ENCODE assay signal across 8 cellular contexts in the genomic region with DNA sequence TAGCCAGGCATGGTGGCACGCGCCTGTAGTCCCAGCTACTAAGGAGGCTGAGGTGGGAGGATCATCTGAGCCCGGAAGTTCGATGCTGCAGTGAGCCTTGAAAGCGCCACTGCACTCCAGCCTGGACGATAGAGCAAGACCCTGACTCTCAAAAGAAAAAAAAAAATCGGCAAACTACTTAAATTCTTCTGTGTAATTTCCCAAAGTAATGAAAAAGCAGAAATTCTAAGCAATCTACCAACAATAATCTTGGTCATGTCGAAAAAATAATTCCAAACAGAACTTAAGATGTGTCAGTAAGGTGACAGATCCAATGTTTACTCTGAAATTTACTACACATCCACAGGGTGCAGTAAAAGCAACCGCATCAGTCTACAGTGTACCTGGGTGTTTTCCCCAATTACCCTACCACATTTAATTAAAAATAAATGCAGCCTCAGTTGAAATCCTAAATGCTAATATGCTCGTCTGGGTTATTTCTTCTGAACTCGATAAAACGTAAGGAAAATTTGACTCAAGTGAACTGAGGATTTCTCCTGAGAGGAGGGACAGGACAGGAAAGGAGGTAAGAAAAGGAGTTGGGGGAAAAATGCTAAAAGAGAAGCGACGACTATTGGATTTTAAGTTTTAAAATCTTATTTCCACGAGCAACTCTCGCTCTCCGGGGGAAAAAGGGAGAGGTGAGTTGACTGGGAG. TPM values are rescaled to one million over a fixed set of nuclear protein-coding genes. Genes with fewer than 3 reads are reported as not detected.
DNase-seq lines count a peak whose midpoint lies in the region; ATAC-seq and TF ChIP-seq lines count a peak whose summit lies in the region.

No MANE protein-coding gene starts in this region.

- no peaks in the 10 kb centered on the region for H3K27me3 Mint-ChIP-seq in activated CD4-positive, alpha-beta T cell treated with anti-CD3 and anti-CD28 coated beads, Interleukin-2, amount 10 ng/mL, durations not matched to agents 24 days and 14 days
- H3K27me3 Mint-ChIP-seq in activated naive CD8-positive, alpha-beta T cell treated with anti-CD3 and anti-CD28 coated beads, Interleukin-2, amount 10 ng/mL, durations not matched to agents 7 days and 5 days: no peaks in the 10 kb centered on the region

- H3K36me3 ChIP-seq in KMS-11 (ENCODE audit: insufficient read depth): no peaks in the 10 kb centered on the region; the same call in 1 of the 2 replicates

- intact Hi-C loops in activated CD4-positive, alpha-beta T cell treated with anti-CD3 and anti-CD28 coated beads, Interleukin-2, amount 10 ng/mL, durations not matched to agents 24 days and 14 days (cut with micrococcal nuclease): loop anchor here (1.0 to 10.0 kb wide), 4 partner anchors 44 to 1789 kb away; a partner anchor contains a TSS

- no peaks in the 10 kb centered on the region for H3K9me3 Mint-ChIP-seq in activated CD4-positive, alpha-beta T cell treated with anti-CD3 and anti-CD28 coated beads, Interleukin-2, amount 10 ng/mL, durations not matched to agents 24 days and 14 days
- H3K9me3 Mint-ChIP-seq in activated naive CD8-positive, alpha-beta T cell treated with anti-CD3 and anti-CD28 coated beads, Interleukin-2, amount 10 ng/mL, durations not matched to agents 7 days and 5 days: no peaks in the 10 kb centered on the region

- H3K4me1 Mint-ChIP-seq in activated CD4-positive, alpha-beta T cell treated with anti-CD3 and anti-CD28 coated beads, Interleukin-2, amount 10 ng/mL, durations not matched to agents 24 days and 14 days: peaks cover 37% of the 10 kb centered on the region
- peaks cover 15% of the 10 kb centered on the region for H3K4me1 Mint-ChIP-seq in activated naive CD8-positive, alpha-beta T cell treated with anti-CD3 and anti-CD28 coated beads, Interleukin-2, amount 10 ng/mL, durations not matched to agents 7 days and 5 days

- peaks cover 19% of the 10 kb centered on the region for H3K36me3 Mint-ChIP-seq in activated CD4-positive, alpha-beta T cell treated with anti-CD3 and anti-CD28 coated beads, Interleukin-2, amount 10 ng/mL, durations not matched to agents 24 days and 14 days (ENCODE audit: low read depth)
- H3K36me3 Mint-ChIP-seq in activated naive CD8-positive, alpha-beta T cell treated with anti-CD3 and anti-CD28 coated beads, Interleukin-2, amount 10 ng/mL, durations not matched to agents 7 days and 5 days: peaks cover 2% of the 10 kb centered on the region

- no peaks in the 10 kb centered on the region for H3K27me3 ChIP-seq in KMS-11 (ENCODE audit: insufficient read depth, low read depth)

- H3K4me1 ChIP-seq in KMS-11 (ENCODE audit: low read depth, poor library complexity, severe bottlenecking): peaks cover 31% of the 10 kb centered on the region

- H3K4me3 Mint-ChIP-seq in activated CD4-positive, alpha-beta T cell treated with anti-CD3 and anti-CD28 coated beads, Interleukin-2, amount 10 ng/mL, durations not matched to agents 24 days and 14 days: peak overlapping the region; percentile 91
- peak overlapping the region; percentile 97 for H3K4me3 Mint-ChIP-seq in activated naive CD8-positive, alpha-beta T cell treated with anti-CD3 and anti-CD28 coated beads, Interleukin-2, amount 10 ng/mL, durations not matched to agents 7 days and 5 days

- H2AFZ ChIP-seq in KMS-11 (ENCODE audit: low read depth): peak overlapping the region; percentile 70

- H3K4me2 ChIP-seq in KMS-11: peak overlapping the region; percentile 76

- peaks cover 57% of the 10 kb centered on the region for H3K79me2 ChIP-seq in KMS-11 (ENCODE audit: insufficient read depth, low read depth)

- POLR2A ChIA-PET in activated naive CD8-positive, alpha-beta T cell treated with anti-CD3 and anti-CD28 coated beads, Interleukin-2, amount 10 ng/mL, durations not matched to agents 7 days and 5 days (lab: Charles Lee): interaction anchor here (0.5 to 1.1 kb wide), 5 partner anchors 9 to 226 kb away, joined by 3 to 10 read pairs (median 4); a partner anchor contains a TSS

- no peaks in the 10 kb centered on the region for H4K20me1 ChIP-seq in KMS-11 (ENCODE audit: insufficient read depth)

- H3K4me3 ChIP-seq in KMS-11 (IDR thresholded peaks at IDR 0.05; ENCODE audit: insufficient read depth, low read depth, low read length): no peak overlapping the region
- H3K4me3 ChIP-seq in iPS-18c (ENCODE audit: insufficient read depth, low read depth, low read length): peak overlapping the region; percentile 96

- no peak for ATAC-seq in activated naive CD8-positive, alpha-beta T cell treated with anti-CD3 and anti-CD28 coated beads, Interleukin-2, amount 10 ng/mL, durations not matched to agents 7 days and 5 days (ENCODE audit: low read depth)
- ATAC-seq in stimulated activated naive CD8-positive, alpha-beta T cell treated with anti-CD3 and anti-CD28 coated beads, Interleukin-15, Interleukin-2, amounts not matched to agents 100 U/mL and 50 U/mL, for 24 hours: no peak

- no peak for TF ChIP-seq CTCF in KMS-11 (conservative IDR thresholded peaks at IDR 0.05; ENCODE audit: low read depth, low read length)

- peak overlapping the region; percentile 64 for H3K9ac ChIP-seq in KMS-11

- H3K9me3 ChIP-seq in iPS-18c (ENCODE audit: control insufficient read depth, insufficient read depth, low read length): peaks cover 4% of the 10 kb centered on the region

- peak overlapping the region; percentile 92 for H3K27ac Mint-ChIP-seq in activated CD4-positive, alpha-beta T cell treated with anti-CD3 and anti-CD28 coated beads, Interleukin-2, amount 10 ng/mL, durations not matched to agents 24 days and 14 days
- peak overlapping the region; percentile 97 for H3K27ac Mint-ChIP-seq in activated naive CD8-positive, alpha-beta T cell treated with anti-CD3 and anti-CD28 coated beads, Interleukin-2, amount 10 ng/mL, durations not matched to agents 7 days and 5 days

- peak; percentile 65 for DNase-seq in activated CD4-positive, alpha-beta T cell treated with anti-CD3 and anti-CD28 coated beads, Interleukin-2, amount 10 ng/mL, durations not matched to agents 24 days and 14 days
- no peak for DNase-seq in activated CD4-positive, alpha-beta T cell treated with anti-CD3 and anti-CD28 coated beads, Interleukin-2, amount 50 U/mL, for 4 hours
- no peak for DNase-seq in activated naive CD8-positive, alpha-beta T cell treated with anti-CD3 and anti-CD28 coated beads, Interleukin-2, amount 10 ng/mL, durations not matched to agents 7 days and 5 days
- DNase-seq in stimulated activated naive CD8-positive, alpha-beta T cell treated with anti-CD3 and anti-CD28 coated beads, Interleukin-15, Interleukin-2, amounts not matched to agents 100 U/mL and 50 U/mL, for 24 hours: peak; percentile 11
- no peak for DNase-seq in activated CD8-positive, alpha-beta memory T cell treated with anti-CD3 and anti-CD28 coated beads for 24 hours
- DNase-seq in stimulated activated CD4-positive, alpha-beta T cell treated with anti-CD3 and anti-CD28 coated beads, Interleukin-12 subunit alpha, Interleukin-12 subunit beta, amount 100 ng/mL, for 4 hours: no peak

- H3K27ac ChIP-seq in KMS-11: peak overlapping the region; percentile 67

RNA-seq across cellular contexts. Expression of a gene that starts 0.8 kb away (rescaled TPM):
- total RNA-seq in activated CD4-positive, alpha-beta T cell treated with anti-CD3 and anti-CD28 coated beads, Interleukin-2, amount 10 ng/mL, durations not matched to agents 24 days and 14 days: 182 and 200 TPM in 2 replicates
- total RNA-seq in activated naive CD8-positive, alpha-beta T cell treated with anti-CD3 and anti-CD28 coated beads, Interleukin-2, amount 10 ng/mL, durations not matched to agents 7 days and 5 days: 100 to 1,000 TPM; 111 to 117 TPM

RNA-seq across cellular contexts. Expression of a gene that starts 44.1 kb away (rescaled TPM):
- 24.9 and 27.2 TPM in 2 replicates for total RNA-seq in activated CD4-positive, alpha-beta T cell treated with anti-CD3 and anti-CD28 coated beads, Interleukin-2, amount 10 ng/mL, durations not matched to agents 24 days and 14 days
- 10 to 100 TPM; 18.4 to 23.3 TPM for total RNA-seq in activated naive CD8-positive, alpha-beta T cell treated with anti-CD3 and anti-CD28 coated beads, Interleukin-2, amount 10 ng/mL, durations not matched to agents 7 days and 5 days

RNA-seq across cellular contexts. Expression of a gene that starts 48.4 kb away (rescaled TPM):
- 80.1 and 84.3 TPM in 2 replicates for total RNA-seq in activated CD4-positive, alpha-beta T cell treated with anti-CD3 and anti-CD28 coated beads, Interleukin-2, amount 10 ng/mL, durations not matched to agents 24 days and 14 days
- total RNA-seq in activated naive CD8-positive, alpha-beta T cell treated with anti-CD3 and anti-CD28 coated beads, Interleukin-2, amount 10 ng/mL, durations not matched to agents 7 days and 5 days: 10 to 100 TPM; 48.7 to 49.0 TPM

Comparison
In these comparisons a context has a peak if more than half of its experiments do, and no peak if none do; other contexts are left out.
1. DNase-seq: peak in activated CD4-positive, alpha-beta T cell treated with anti-CD3 and anti-CD28 coated beads, Interleukin-2, amount 10 ng/mL, durations not matched to agents 24 days and 14 days (single experiment) and stimulated activated naive CD8-positive, alpha-beta T cell treated with anti-CD3 and anti-CD28 coated beads, Interleukin-15, Interleukin-2, amounts not matched to agents 100 U/mL and 50 U/mL, for 24 hours (single experiment); none in activated CD4-positive, alpha-beta T cell treated with anti-CD3 and anti-CD28 coated beads, Interleukin-2, amount 50 U/mL, for 4 hours (0 of 2), activated naive CD8-positive, alpha-beta T cell treated with anti-CD3 and anti-CD28 coated beads, Interleukin-2, amount 10 ng/mL, durations not matched to agents 7 days and 5 days (single experiment), activated CD8-positive, alpha-beta memory T cell treated with anti-CD3 and anti-CD28 coated beads for 24 hours (single experiment) and stimulated activated CD4-positive, alpha-beta T cell treated with anti-CD3 and anti-CD28 coated beads, Interleukin-12 subunit alpha, Interleukin-12 subunit beta, amount 100 ng/mL, for 4 hours (single experiment).